Comparison of ENCODE assay signal across 9 cellular contexts in the genomic region with DNA sequence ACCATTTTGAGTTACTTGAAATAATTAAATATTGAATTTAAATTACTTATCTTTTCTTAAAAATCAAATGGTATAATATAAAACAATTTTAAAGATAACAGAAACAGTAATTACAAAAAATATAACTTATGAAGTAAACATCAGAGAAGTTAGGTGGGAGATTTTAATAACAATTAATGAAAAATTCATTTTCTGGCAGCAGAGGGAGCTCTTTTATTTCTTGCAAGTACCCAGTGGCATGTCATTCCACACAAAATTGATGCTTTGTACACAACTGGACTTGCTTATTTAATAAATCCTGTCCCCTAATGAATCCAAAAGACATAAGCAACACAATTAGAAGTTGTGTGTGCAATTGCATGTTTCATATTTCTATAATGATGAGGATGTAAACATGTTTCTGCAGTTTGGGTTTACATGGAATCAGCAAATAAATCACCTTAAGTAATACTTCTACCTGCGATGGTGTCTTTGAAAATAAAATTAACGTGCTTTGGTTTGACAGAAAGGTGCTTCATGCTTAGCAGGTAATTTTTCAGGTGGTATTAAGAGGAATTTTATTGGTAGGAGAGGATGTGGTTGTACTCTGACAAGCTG.
DNase-seq lines count a peak whose midpoint lies in the region; ATAC-seq lines count a peak whose summit lies in the region.
"Had no signal": no experiment of that assay in that cellular context is flagged by ENCODE, and none has a peak within 500 bp of the region (broad histone marks: within the 10 kb centered on the region; RNA-seq: fewer than 3 reads in every experiment).

No MANE protein-coding gene starts in this region.

- no peaks in the 10 kb centered on the region for H3K4me1 Mint-ChIP-seq in CD4-positive, alpha-beta memory T cell

- POLR2A ChIA-PET in CD4-positive, alpha-beta memory T cell (lab: Charles Lee; ENCODE audit: partially characterized antibody): no interaction called here

- intact Hi-C loops in CD4-positive, alpha-beta memory T cell (cut with micrococcal nuclease): no loop called here

- peaks cover 0 to 4% (median 0%) of the 10 kb centered on the region in 8 donors for H3K9me3 Mint-ChIP-seq in CD4-positive, alpha-beta memory T cell

- no peak overlapping the region for H3K4me3 ChIP-seq in CD4-positive, alpha-beta memory T cell (ENCODE audit: low read length in 2 of 2)

- no peak for ATAC-seq in HG03457 (IDR thresholded peaks at IDR 0.05; ENCODE audit: unreplicated experiment)
- ATAC-seq in GM21526 (IDR thresholded peaks at IDR 0.05; ENCODE audit: low FRiP score, unreplicated experiment): no peak

- no peaks in the 10 kb centered on the region for H3K36me3 ChIP-seq in CD4-positive, alpha-beta memory T cell (ENCODE audit: insufficient read depth, low read length)

- H3K27me3 ChIP-seq in CD4-positive, alpha-beta memory T cell (ENCODE audit: insufficient read depth, low read length): no peaks in the 10 kb centered on the region

- H3K9me3 ChIP-seq in CD4-positive, alpha-beta memory T cell (ENCODE audit: control insufficient read depth in 1 of 2, low read length in 2 of 2): no peaks in the 10 kb centered on the region

- no peak overlapping the region for H3K4me3 Mint-ChIP-seq in CD4-positive, alpha-beta memory T cell

- CTCF ChIA-PET in CD4-positive, alpha-beta memory T cell (lab: Charles Lee; ENCODE audit: partially characterized antibody): no interaction called here

- DNase-seq in ELR (ENCODE audit: low read depth) (peak; percentile 44), LoVo (ENCODE audit: low spot score) (peak; percentile 15), amniotic stem cell (lab: John Stamatoyannopoulos, UW) (peak; percentile 5), myocyte (ENCODE audit: low read depth) (peak; percentile 26), germinal center (ENCODE audit: low spot score) (no peak)
- DNase-seq in CD4-positive, alpha-beta memory T cell: no peak
- DNase-seq: NCI-H2227 treated with DMSO at 0.1 percent for 48 hours had no signal

- no peak overlapping the region for H3K27ac ChIP-seq in CD4-positive, alpha-beta memory T cell (ENCODE audit: low read depth, low read length)

- no peaks in the 10 kb centered on the region for H3K36me3 Mint-ChIP-seq in CD4-positive, alpha-beta memory T cell

- H3K27ac Mint-ChIP-seq in CD4-positive, alpha-beta memory T cell: no peak overlapping the region

- H3K27me3 Mint-ChIP-seq in CD4-positive, alpha-beta memory T cell: no peaks in the 10 kb centered on the region

- H3K4me1 ChIP-seq in CD4-positive, alpha-beta memory T cell (ENCODE audit: insufficient read depth, low read length): no peaks in the 10 kb centered on the region

Comparison
In these comparisons a context has a peak if more than half of its experiments do, and no peak if none do; other contexts are left out.
1. DNase-seq: peak in ELR (single experiment), LoVo (single experiment), amniotic stem cell (single experiment) and myocyte (single experiment); none in germinal center (single experiment) and CD4-positive, alpha-beta memory T cell (0 of 5).